In the genomic region with DNA sequence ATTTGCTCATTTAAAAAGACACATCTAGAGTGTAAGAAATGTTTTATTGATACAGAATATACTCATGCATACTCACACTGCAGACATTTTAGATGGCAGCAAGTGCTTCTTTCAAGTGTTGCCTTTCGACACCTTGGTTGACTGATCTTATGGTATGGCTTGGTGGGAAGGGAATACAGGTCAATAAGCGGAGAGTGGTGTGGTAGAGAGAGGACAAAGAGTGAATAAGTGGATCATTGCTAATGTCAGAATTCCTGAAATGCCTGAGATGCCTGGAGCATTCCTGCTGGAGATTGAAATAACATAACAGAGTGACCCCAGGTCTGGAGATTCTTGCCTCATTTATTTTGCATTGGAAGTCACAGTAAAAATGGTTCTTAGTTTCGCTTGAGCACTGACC, we compare ENCODE assay signal across 12 cellular contexts.
A peak's percentile ranks its signal among the peaks of the same experiment; 100 is the strongest.
DNase-seq lines count a peak whose midpoint lies in the region; ATAC-seq and TF ChIP-seq lines count a peak whose summit lies in the region.
"Had no signal": no experiment of that assay in that cellular context is flagged by ENCODE, and none has a peak within 500 bp of the region (broad histone marks: within the 10 kb centered on the region; RNA-seq: fewer than 3 reads in every experiment).

No MANE protein-coding gene starts in this region.

- no TSS peak for BruUV-seq in Panc1 (replicated peaks; lab: Mats Ljungman, UMichigan)

- no peak overlapping the region for H2BK5ac ChIP-seq in neuronal stem cell (ENCODE audit: low read length)

- no peak overlapping the region for H3K9ac ChIP-seq in neuronal stem cell (ENCODE audit: low read depth, low read length, poor library complexity)

- no peak overlapping the region for H3K4me2 ChIP-seq in neuronal stem cell (ENCODE audit: insufficient read depth, low read length, poor library complexity, severe bottlenecking)

- H4K91ac ChIP-seq in neuronal stem cell (ENCODE audit: low read depth, low read length, poor library complexity) = no peak overlapping the region

- no peak overlapping the region for H3K14ac ChIP-seq in neuronal stem cell (ENCODE audit: low read length)

- no peak overlapping the region for H3K4me3 Mint-ChIP-seq in immature natural killer cell
- H3K4me3 Mint-ChIP-seq in activated T-helper 1 cell treated with anti-CD3 and anti-CD28 coated beads, Interleukin-12 subunit alpha, Interleukin-12 subunit beta, Interleukin-2, Interleukin-4 antibody, amounts not matched to agents 30 ng/mL and 10 ng/mL and 1 ng/mL, durations not matched to agents 14 hours and 24 hours and 36 hours = no peak overlapping the region

- H3K18ac ChIP-seq in neuronal stem cell (ENCODE audit: low read length) = no peak overlapping the region

- H2BK15ac ChIP-seq in neuronal stem cell (ENCODE audit: low read length) = no peak overlapping the region

- H2AFZ ChIP-seq in neuronal stem cell (ENCODE audit: low read length) = no peak overlapping the region

- POLR2A ChIA-PET in Panc1 (lab: Charles Lee) = interaction anchor here (0.6 kb wide), 2 partner anchors 25 to 978 kb away, joined by 3 read pairs; no protein-coding TSS in a partner anchor

- H3K4me3 ChIP-seq in Panc1 (ENCODE audit: low read depth in 2 of 2, low read length in 2 of 2) (no peak overlapping the region), neuronal stem cell (ENCODE audit: low read length in 2 of 2) (no peak overlapping the region)

- no peaks in the 10 kb centered on the region for H3K36me3 Mint-ChIP-seq in immature natural killer cell
- H3K36me3 Mint-ChIP-seq in activated T-helper 1 cell treated with anti-CD3 and anti-CD28 coated beads, Interleukin-12 subunit alpha, Interleukin-12 subunit beta, Interleukin-2, Interleukin-4 antibody, amounts not matched to agents 30 ng/mL and 10 ng/mL and 1 ng/mL, durations not matched to agents 14 hours and 24 hours and 36 hours (ENCODE audit: low read depth) = no peaks in the 10 kb centered on the region
- H3K36me3 Mint-ChIP-seq: activated naive CD4-positive, alpha-beta T cell treated with anti-CD3 and anti-CD28 coated beads, Interleukin-2, amount 50 U/mL, for 72 hours had no signal

- no CpG with 5 or more reads among the region's 3 CpGs for WGBS in neuronal stem cell (ENCODE audit: extremely low coverage in 2 of 2, insufficient read length in 2 of 2, insufficient replicate concordance in 1 of 2), 2 donors

- H3K27ac ChIP-seq in Panc1 (ENCODE audit: low read length) (no peak overlapping the region), neuronal stem cell (replicated peaks; ENCODE audit: low read length) (no peak overlapping the region)

- H3K9me3 ChIP-seq in Panc1 (ENCODE audit: control insufficient read depth, insufficient read depth, low read depth, low read length) (no peaks in the 10 kb centered on the region), neuronal stem cell (replicated peaks in 1 of 2; ENCODE audit: control insufficient read depth in 2 of 2, insufficient read depth in 1 of 2, low read depth in 1 of 2, low read length in 2 of 2) (peaks cover 0 to 4% of the 10 kb centered on the region in 2 donors)

- H3K4me1 ChIP-seq in Panc1 (ENCODE audit: control insufficient read depth, insufficient read depth, low read length) (peaks cover 3% of the 10 kb centered on the region; the same call in 1 of the 2 replicates), neuronal stem cell (ENCODE audit: control insufficient read depth in 2 of 2, insufficient read depth in 1 of 2, low read depth in 1 of 2, low read length in 2 of 2) (peaks cover 10 to 11% of the 10 kb centered on the region in 2 donors)

- no peak overlapping the region for H2AK5ac ChIP-seq in neuronal stem cell (ENCODE audit: low read depth, low read length)

- H2BK120ac ChIP-seq in neuronal stem cell (ENCODE audit: low read depth, low read length) = no peak overlapping the region

- no peaks in the 10 kb centered on the region for H3K27me3 ChIP-seq in Panc1 (ENCODE audit: control insufficient read depth, insufficient read depth, low read length)
- no peaks in the 10 kb centered on the region for H3K27me3 ChIP-seq in neuronal stem cell (ENCODE audit: control insufficient read depth in 3 of 3, insufficient read depth in 3 of 3, low read depth in 1 of 3, low read length in 3 of 3)

- H3K27ac Mint-ChIP-seq in immature natural killer cell = no peak overlapping the region
- H3K27ac Mint-ChIP-seq in activated T-helper 1 cell treated with anti-CD3 and anti-CD28 coated beads, Interleukin-12 subunit alpha, Interleukin-12 subunit beta, Interleukin-2, Interleukin-4 antibody, amounts not matched to agents 30 ng/mL and 10 ng/mL and 1 ng/mL, durations not matched to agents 14 hours and 24 hours and 36 hours = no peak overlapping the region
- H3K27ac Mint-ChIP-seq: activated naive CD4-positive, alpha-beta T cell treated with anti-CD3 and anti-CD28 coated beads, Interleukin-2, amount 50 U/mL, for 72 hours had no signal

- H3K36me3 ChIP-seq in Panc1 (ENCODE audit: control insufficient read depth, insufficient read depth, low read length) = no peaks in the 10 kb centered on the region
- no peaks in the 10 kb centered on the region for H3K36me3 ChIP-seq in neuronal stem cell (replicated peaks in 1 of 2; ENCODE audit: control insufficient read depth in 2 of 2, insufficient read depth in 2 of 2, low read length in 2 of 2)

- intact Hi-C loops in Panc1 (cut with micrococcal nuclease; ENCODE audit: unreplicated experiment) = no loop called here
- intact Hi-C loops in activated T-helper 1 cell treated with anti-CD3 and anti-CD28 coated beads, Interleukin-12 subunit alpha, Interleukin-12 subunit beta, Interleukin-2, Interleukin-4 antibody, amounts not matched to agents 30 ng/mL and 10 ng/mL and 1 ng/mL, durations not matched to agents 14 hours and 24 hours and 36 hours (cut with micrococcal nuclease) = no loop called here

- CTCF ChIA-PET in Panc1 (lab: Charles Lee) = no interaction called here

- no peaks in the 10 kb centered on the region for H3K79me1 ChIP-seq in neuronal stem cell (ENCODE audit: low read depth, low read length)

- peaks cover 3 to 31% (median 14%) of the 10 kb centered on the region in 6 donors for H3K9me3 Mint-ChIP-seq in immature natural killer cell
- no peaks in the 10 kb centered on the region for H3K9me3 Mint-ChIP-seq in activated T-helper 1 cell treated with anti-CD3 and anti-CD28 coated beads, Interleukin-12 subunit alpha, Interleukin-12 subunit beta, Interleukin-2, Interleukin-4 antibody, amounts not matched to agents 30 ng/mL and 10 ng/mL and 1 ng/mL, durations not matched to agents 14 hours and 24 hours and 36 hours

- H2BK12ac ChIP-seq in neuronal stem cell (ENCODE audit: low read length) = no peak overlapping the region

- TF ChIP-seq CTCF in Panc1 (IDR thresholded peaks at IDR 0.05) = no peak

- peak; percentile 25 for DNase-seq in G401 (ENCODE audit: low spot score)
- no peak for DNase-seq in Panc1 (ENCODE audit: low read depth, low spot score)
- peak; percentile 9 for DNase-seq in fibroblast of gingiva (ENCODE audit: low read depth)
- peak; percentile 67 for DNase-seq in neuronal stem cell (ENCODE audit: low spot score)
- DNase-seq in immature natural killer cell = no peak
- DNase-seq in ureter (ENCODE audit: low spot score) = no peak
- no peak for DNase-seq in activated T-helper 1 cell treated with anti-CD3 and anti-CD28 coated beads, Interleukin-12 subunit alpha, Interleukin-12 subunit beta, Interleukin-2, Interleukin-4 antibody, amounts not matched to agents 30 ng/mL and 10 ng/mL and 1 ng/mL, durations not matched to agents 14 hours and 24 hours and 36 hours (ENCODE audit: low spot score)
- DNase-seq: NCI-H187 treated with DMSO at 0.1 percent for 48 hours; stimulated activated naive CD4-positive, alpha-beta T cell had no signal

- in situ Hi-C loops in G401 (cut with HindIII; ENCODE audit: low sequenced_read_pairs) = no loop called here
- in situ Hi-C loops in Panc1 (cut with HindIII; ENCODE audit: low pct_unique_long_range_greater_than_20kb, low sequenced_read_pairs) = no loop called here

- ATAC-seq in Panc1 (peak; percentile 79), GM19467 (IDR thresholded peaks at IDR 0.05; ENCODE audit: unreplicated experiment) (no peak)
- ATAC-seq: activated naive CD4-positive, alpha-beta T cell treated with anti-CD3 and anti-CD28 coated beads, Interleukin-2, amount 50 U/mL, for 72 hours; Right ventricle myocardium inferior had no signal

- no peak overlapping the region for H3K4ac ChIP-seq in neuronal stem cell (ENCODE audit: low read length)

- H3K4me1 Mint-ChIP-seq in immature natural killer cell = no peaks in the 10 kb centered on the region
- H3K4me1 Mint-ChIP-seq in activated T-helper 1 cell treated with anti-CD3 and anti-CD28 coated beads, Interleukin-12 subunit alpha, Interleukin-12 subunit beta, Interleukin-2, Interleukin-4 antibody, amounts not matched to agents 30 ng/mL and 10 ng/mL and 1 ng/mL, durations not matched to agents 14 hours and 24 hours and 36 hours (ENCODE audit: low read depth) = no peaks in the 10 kb centered on the region

- H3K27me3 Mint-ChIP-seq in immature natural killer cell (ENCODE audit: low read depth in 3 of 3) = peaks cover 0 to 5% (median 0%) of the 10 kb centered on the region in 3 donors
- no peaks in the 10 kb centered on the region for H3K27me3 Mint-ChIP-seq in activated T-helper 1 cell treated with anti-CD3 and anti-CD28 coated beads, Interleukin-12 subunit alpha, Interleukin-12 subunit beta, Interleukin-2, Interleukin-4 antibody, amounts not matched to agents 30 ng/mL and 10 ng/mL and 1 ng/mL, durations not matched to agents 14 hours and 24 hours and 36 hours (ENCODE audit: insufficient read depth)

- H3K23ac ChIP-seq in neuronal stem cell (ENCODE audit: low read depth, low read length, poor library complexity) = no peak overlapping the region

- no peak overlapping the region for H4K8ac ChIP-seq in neuronal stem cell (ENCODE audit: low read depth, low read length)

Comparison
In these comparisons a context has a peak if more than half of its experiments do, and no peak if none do; other contexts are left out.
1. DNase-seq: peak in G401 (single experiment), fibroblast of gingiva (single experiment) and neuronal stem cell (single experiment); none in Panc1 (single experiment), immature natural killer cell (0 of 3), ureter (single experiment) and activated T-helper 1 cell treated with anti-CD3 and anti-CD28 coated beads, Interleukin-12 subunit alpha, Interleukin-12 subunit beta, Interleukin-2, Interleukin-4 antibody, amounts not matched to agents 30 ng/mL and 10 ng/mL and 1 ng/mL, durations not matched to agents 14 hours and 24 hours and 36 hours (single experiment).